8 cellular contexts compared by ENCODE assay signal in the genomic region with DNA sequence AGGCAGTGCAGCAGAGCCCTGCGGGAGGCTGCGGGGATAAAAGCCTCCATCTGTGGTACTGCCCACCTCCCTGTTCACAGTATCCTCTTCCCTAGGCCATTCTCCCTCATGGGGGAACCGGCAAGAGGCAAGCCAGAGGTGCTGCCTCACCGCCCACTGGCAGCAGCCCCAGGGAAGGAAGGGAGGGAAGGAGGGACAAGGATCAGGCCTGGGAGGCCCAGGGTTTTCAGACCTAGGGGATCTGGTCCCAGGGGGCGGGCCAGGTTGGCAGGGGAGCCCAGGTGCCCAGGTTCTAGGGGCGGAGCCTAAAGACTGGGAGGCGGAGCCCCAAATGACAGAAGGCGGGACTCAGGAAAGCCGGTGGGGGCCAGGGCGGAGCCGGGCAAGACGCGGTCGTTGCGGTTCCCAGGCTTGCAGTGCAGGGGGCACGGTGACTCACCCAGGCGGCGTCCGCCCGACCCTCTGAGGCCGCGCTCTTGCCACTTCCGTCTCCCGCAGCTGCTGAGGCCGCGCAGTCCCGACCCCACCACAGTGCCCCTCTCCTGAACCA. TPM values are rescaled to one million over a fixed set of nuclear protein-coding genes. Genes with fewer than 3 reads are reported as not detected.
DNase-seq lines count a peak whose midpoint lies in the region; ATAC-seq and TF ChIP-seq lines count a peak whose summit lies in the region.

No MANE protein-coding gene starts in this region.

- H3K4ac ChIP-seq in mesenchymal stem cell (ENCODE audit: low read depth in 1 of 2, low read length in 2 of 2): peak overlapping the region; percentile 4 to 55

- TF ChIP-seq CTCF in AG04449 (IDR thresholded peaks at IDR 0.05; ENCODE audit: insufficient read depth, low read length, missing control alignments): no peak
- TF ChIP-seq CTCF in HCT116 (IDR thresholded peaks at IDR 0.05 in 2 of 3, conservative IDR thresholded peaks at IDR 0.05 in 1 of 3; ENCODE audit: borderline replicate concordance in 1 of 3, insufficient read depth in 1 of 3, low read depth in 2 of 3, low read length in 2 of 3): no peak
- no peak for TF ChIP-seq CTCF in astrocyte of the spinal cord (IDR thresholded peaks at IDR 0.05; ENCODE audit: low read depth, low read length)

- DNase-seq in AG04449 (ENCODE audit: low read depth, low spot score): no peak
- DNase-seq in HCT116 (ENCODE audit: low read depth, low spot score): no peak
- DNase-seq in astrocyte of the spinal cord (ENCODE audit: low read depth, low spot score): no peak
- DNase-seq in mesenchymal stem cell: no peak
- no peak for DNase-seq in Kasumi-1 (lab: John Stamatoyannopoulos, UW)
- no peak for DNase-seq in GF-D8 (lab: John Stamatoyannopoulos, UW)
- DNase-seq in OCI-M2 (lab: John Stamatoyannopoulos, UW; ENCODE audit: unreplicated experiment): no peak

- H2BK120ac ChIP-seq in mesenchymal stem cell (ENCODE audit: low read depth, low read length): peak overlapping the region; percentile 74

- intact Hi-C loops in HCT116 (cut with micrococcal nuclease): loop anchor here (5.0 to 10.0 kb wide), 3 partner anchors 200 to 925 kb away; partner anchors contain the start of gene TRIM37

- peak overlapping the region; percentile 77 for H2BK15ac ChIP-seq in mesenchymal stem cell (ENCODE audit: low read depth, poor library complexity, severe bottlenecking)

- H2BK12ac ChIP-seq in mesenchymal stem cell (ENCODE audit: low read length in 2 of 2): peak overlapping the region; percentile 18 to 51

- in situ Hi-C loops in astrocyte of the spinal cord (cut with HindIII; ENCODE audit: low sequenced_read_pairs): no loop called here

- peak overlapping the region; percentile 71 for H3K4me3 ChIP-seq in AG04449 (ENCODE audit: low read depth, low read length)
- peak overlapping the region; percentile 69 to 72 for H3K4me3 ChIP-seq in HCT116 (replicated peaks in 1 of 2; ENCODE audit: low read depth in 1 of 2, low read length in 2 of 2)
- H3K4me3 ChIP-seq in astrocyte of the spinal cord (ENCODE audit: low read depth, low read length): peak overlapping the region; percentile 70
- H3K4me3 ChIP-seq in mesenchymal stem cell (ENCODE audit: insufficient read depth in 1 of 2, low read depth in 1 of 2, low read length in 2 of 2): peak overlapping the region; percentile 61 to 93

- H3K9me3 ChIP-seq in HCT116 (ENCODE audit: control insufficient read depth in 1 of 2, insufficient read depth in 1 of 2, low read depth in 1 of 2, low read length in 2 of 2) (no peaks in the 10 kb centered on the region), mesenchymal stem cell (ENCODE audit: control insufficient read depth, low read length) (no peaks in the 10 kb centered on the region)

- H3K9ac ChIP-seq in HCT116 (ENCODE audit: low read length): peak overlapping the region; percentile 72
- H3K9ac ChIP-seq in mesenchymal stem cell (ENCODE audit: low read length): peak overlapping the region; percentile 84

- H2BK5ac ChIP-seq in mesenchymal stem cell (ENCODE audit: low read depth, low read length, poor library complexity, severe bottlenecking): no peak overlapping the region

- no TSS peak for BruUV-seq in HCT116 (replicated peaks; lab: Mats Ljungman, UMichigan)

- H3K79me2 ChIP-seq in HCT116 (ENCODE audit: insufficient read depth, low read length): peaks cover 16% of the 10 kb centered on the region; the same call in 1 of the 2 replicates

- H4K20me1 ChIP-seq in HCT116 (ENCODE audit: insufficient read depth): no peaks in the 10 kb centered on the region

- no peak for TF ChIP-seq RAD21 in HCT116 (IDR thresholded peaks at IDR 0.05; ENCODE audit: low read depth)

- POLR2A ChIA-PET in AG04449 (lab: Yijun Ruan, JAX): interaction anchor here (1.5 to 2.6 kb wide), 2 partner anchors 114 to 141 kb away, joined by 6 to 65 read pairs; no protein-coding TSS in a partner anchor
- POLR2A ChIA-PET in HCT116 (lab: Charles Lee): interaction anchor here (1.1 to 6.4 kb wide), 5 partner anchors 10 to 140 kb away, joined by 3 to 121 read pairs (median 6); no protein-coding TSS in a partner anchor

- H3K79me1 ChIP-seq in mesenchymal stem cell (replicated peaks; ENCODE audit: low read length, poor library complexity, severe bottlenecking): peaks cover 12% of the 10 kb centered on the region

- peak overlapping the region; percentile 63 for H4K8ac ChIP-seq in mesenchymal stem cell (ENCODE audit: low read length)

- H3K18ac ChIP-seq in mesenchymal stem cell (ENCODE audit: low read depth in 1 of 2, low read length in 2 of 2): peak overlapping the region; percentile 54 to 69

- no peaks in the 10 kb centered on the region for H3K9me2 ChIP-seq in HCT116 (ENCODE audit: insufficient read depth)

- no peak for TF ChIP-seq POLR2A in HCT116 (IDR thresholded peaks at IDR 0.05; ENCODE audit: borderline replicate concordance, extremely low read depth, insufficient read depth, insufficient read length)

- CTCF ChIA-PET in AG04449 (lab: Yijun Ruan, JAX) (interaction anchor here (2.0 to 3.6 kb wide), 4 partner anchors 11 to 489 kb away, joined by 11 to 68 read pairs (median 18); no protein-coding TSS in a partner anchor), HCT116 (lab: Charles Lee) (interaction anchor here (1.5 to 2.4 kb wide), 3 partner anchors 11 to 488 kb away, joined by 4 to 26 read pairs (median 15); no protein-coding TSS in a partner anchor)

- peak overlapping the region; percentile 30 for H4K91ac ChIP-seq in mesenchymal stem cell (ENCODE audit: low read length)

- RAD21 ChIA-PET in HCT116 (lab: Charles Lee; ENCODE audit: low non-redundant PET in 1 of 2, low total read pairs in 2 of 2, uncharacterized antibody in 2 of 2, unreplicated experiment in 2 of 2): no interaction called here

- H2AFZ ChIP-seq in HCT116 (ENCODE audit: low read depth, low read length, poor library complexity, severe bottlenecking): no peak overlapping the region
- H2AFZ ChIP-seq in mesenchymal stem cell (ENCODE audit: low read depth, low read length): peak overlapping the region; percentile 79

- peak overlapping the region in 1 of 2 experiments; percentile 9 for H3K14ac ChIP-seq in mesenchymal stem cell (ENCODE audit: low read length in 2 of 2)

- no peaks in the 10 kb centered on the region for H3K27me3 ChIP-seq in HCT116 (ENCODE audit: insufficient read depth, low read length)
- H3K27me3 ChIP-seq in mesenchymal stem cell (ENCODE audit: control insufficient read depth in 1 of 2, insufficient read depth in 1 of 2, low read length in 2 of 2): peaks cover 0 to 6% of the 10 kb centered on the region in 2 experiments

- no peak overlapping the region for H2AK5ac ChIP-seq in mesenchymal stem cell (ENCODE audit: low read length, severe bottlenecking)

- peaks cover 23 to 41% of the 10 kb centered on the region in 2 experiments for H3K4me1 ChIP-seq in HCT116 (ENCODE audit: control insufficient read depth in 1 of 2, insufficient read depth in 2 of 2, low read length in 2 of 2)
- H3K4me1 ChIP-seq in mesenchymal stem cell (ENCODE audit: control insufficient read depth, insufficient read depth, low read depth, low read length): peaks cover 18% of the 10 kb centered on the region

- H3K27ac ChIP-seq in HCT116 (ENCODE audit: low read depth, low read length) (peak overlapping the region; percentile 58), mesenchymal stem cell (ENCODE audit: low read length, poor library complexity, severe bottlenecking) (peak overlapping the region; percentile 63)

- no peak overlapping the region for H3K23ac ChIP-seq in mesenchymal stem cell (ENCODE audit: low read length in 2 of 2)

- WGBS in mesenchymal stem cell: 2% methylated on average over 27 of the region's 27 CpGs

- H3K36me3 ChIP-seq in HCT116 (ENCODE audit: control insufficient read depth in 1 of 2, insufficient read depth in 2 of 2, low read length in 2 of 2) (peaks cover 0 to under 1% of the 10 kb centered on the region in 2 experiments; a peak in 1 of 4 replicates), mesenchymal stem cell (ENCODE audit: control insufficient read depth in 1 of 2, insufficient read depth in 2 of 2, low read depth in 1 of 2, low read length in 2 of 2) (peaks cover 1 to 2% of the 10 kb centered on the region in 2 experiments)

- H3K4me2 ChIP-seq in HCT116 (ENCODE audit: low read length) (peak overlapping the region; percentile 94), mesenchymal stem cell (ENCODE audit: low read length, poor library complexity, severe bottlenecking) (peak overlapping the region; percentile 71)

- peak; percentile 47 for ATAC-seq in HCT116
- ATAC-seq in HG03175 (IDR thresholded peaks at IDR 0.05; ENCODE audit: unreplicated experiment): no peak

TF ChIP-seq in HCT116, 20 proteins besides CTCF, POLR2A, EP300 and RAD21 (continues in another document):
- TF ChIP-seq ZFX (IDR thresholded peaks at IDR 0.05) (peak; percentile 17; the same call in 1 of the 2 replicates), JUND (IDR thresholded peaks at IDR 0.05) (no peak), TCF7L2 (IDR thresholded peaks at IDR 0.05; ENCODE audit: borderline replicate concordance, extremely low read depth, insufficient read depth, insufficient read length) (no peak), POLR2AphosphoS5 (IDR thresholded peaks at IDR 0.05; ENCODE audit: low read depth, low read length) (peak; percentile 26; the same call in 1 of the 2 replicates), EGR1 (IDR thresholded peaks at IDR 0.05; ENCODE audit: low read depth) (no peak), FOSL1 (IDR thresholded peaks at IDR 0.05; ENCODE audit: low read depth) (no peak)

RNA-seq across cellular contexts. Expression of gene MTMR4, which starts 3.0 kb away (rescaled TPM):
- total RNA-seq in HCT116 (2021; ENCODE audit: unreplicated experiment): 67.2 TPM
- polyA plus RNA-seq in HCT116 (2012): 23.7 and 28.6 TPM in 2 replicates
- 13.8 TPM for polyA plus RNA-seq in mesenchymal stem cell (2013, experiment 1 of 2)
- polyA plus RNA-seq in mesenchymal stem cell (2013, experiment 2 of 2): 12.8 TPM

RNA-seq across cellular contexts. Expression of gene HSF5, which starts 29.2 kb away (rescaled TPM):
- total RNA-seq in HCT116 (2021; ENCODE audit: unreplicated experiment): not detected
- not detected in 2 replicates for polyA plus RNA-seq in HCT116 (2012)
- polyA plus RNA-seq in mesenchymal stem cell (2013, experiment 1 of 2): 0.01 TPM
- not detected for polyA plus RNA-seq in mesenchymal stem cell (2013, experiment 2 of 2)
